27 cellular contexts compared by ENCODE assay signal in the genomic region with DNA sequence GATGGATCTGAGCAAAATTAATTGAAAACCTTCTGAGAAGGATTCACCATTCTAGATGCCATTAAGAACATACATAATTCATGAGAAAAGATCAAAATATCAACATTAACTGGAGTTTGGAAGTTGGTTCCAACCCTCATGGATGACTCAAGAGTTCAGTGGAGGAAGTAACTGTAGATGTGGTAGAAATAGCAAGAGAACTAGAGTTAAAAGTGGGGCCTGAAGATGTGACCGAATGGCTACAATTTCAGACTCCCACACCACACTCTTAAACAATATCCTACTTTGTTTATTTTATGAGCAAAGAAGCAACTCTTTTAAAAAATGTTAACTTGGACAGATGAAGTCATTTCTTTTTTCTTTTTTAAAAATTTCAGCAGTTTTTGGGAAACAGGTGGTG.
"Had no signal": no experiment of that assay in that cellular context is flagged by ENCODE, and none has a peak within 500 bp of the region (broad histone marks: within the 10 kb centered on the region; RNA-seq: fewer than 3 reads in every experiment).

No MANE protein-coding gene starts in this region.

- H2AFZ ChIP-seq: neural progenitor cell had no signal

- H3K4me3 ChIP-seq: heart left ventricle, left lung, lower lobe of right lung, mucosa of descending colon, neural progenitor cell, prostate gland, skin epidermis, tibial nerve, vagina had no signal

- H3K9me3 Mint-ChIP-seq: immature natural killer cell; natural killer cell; nephron progenitor cell; neural progenitor cell; stimulated activated effector memory CD8-positive, alpha-beta T cell treated with anti-CD3 and anti-CD28 coated beads, Interleukin-12 subunit alpha, Interleukin-12 subunit beta, amount 100 ng/mL, for 72 hours; type B pancreatic cell had no signal

- H3K9ac ChIP-seq: neural progenitor cell had no signal

- ATAC-seq: heart left ventricle; left colon; left lung; lower lobe of right lung; mucosa of descending colon; natural killer cell; right cardiac atrium; sciatic nerve; stimulated activated effector memory CD8-positive, alpha-beta T cell treated with anti-CD3 and anti-CD28 coated beads, Interleukin-12 subunit alpha, Interleukin-12 subunit beta, amount 100 ng/mL, for 72 hours; stimulated activated naive CD8-positive, alpha-beta T cell treated with anti-CD3 and anti-CD28 coated beads, Interleukin-15, amount 100 ng/mL, for 72 hours had no signal

- H3K4me2 ChIP-seq: neural progenitor cell had no signal

- H3K4me3 Mint-ChIP-seq: immature natural killer cell; natural killer cell; nephron progenitor cell; neural progenitor cell; stimulated activated effector memory CD8-positive, alpha-beta T cell treated with anti-CD3 and anti-CD28 coated beads, Interleukin-12 subunit alpha, Interleukin-12 subunit beta, amount 100 ng/mL, for 72 hours; stimulated activated naive CD8-positive, alpha-beta T cell treated with anti-CD3 and anti-CD28 coated beads, Interleukin-15, amount 100 ng/mL, for 72 hours; type B pancreatic cell had no signal

- H3K27me3 ChIP-seq: heart left ventricle, left lung, neural progenitor cell, neutrophil, tibial nerve, vagina had no signal

- H3K27ac Mint-ChIP-seq: nephron progenitor cell; neural progenitor cell; stimulated activated effector memory CD8-positive, alpha-beta T cell treated with anti-CD3 and anti-CD28 coated beads, Interleukin-12 subunit alpha, Interleukin-12 subunit beta, amount 100 ng/mL, for 72 hours; type B pancreatic cell had no signal

- H3K4me1 ChIP-seq: left lung, lower lobe of right lung, prostate gland, vagina had no signal

- H3K27me3 Mint-ChIP-seq: stimulated activated naive CD8-positive, alpha-beta T cell treated with anti-CD3 and anti-CD28 coated beads, Interleukin-15, amount 100 ng/mL, for 72 hours; type B pancreatic cell had no signal

- DNase-seq: heart left ventricle; hypothalamus; immature natural killer cell; kidney; left colon; left lung; lower lobe of right lung; midbrain; mucosa of descending colon; natural killer cell; nephron progenitor cell; occipital lobe; retina; right cardiac atrium; stimulated activated CD4-positive, alpha-beta T cell treated with anti-CD3 and anti-CD28 coated beads, Interleukin-4, amount 100 ng/mL, for 24 hours; stimulated activated naive CD4-positive, alpha-beta T cell; stimulated activated naive CD8-positive, alpha-beta T cell treated with anti-CD3 and anti-CD28 coated beads, Interleukin-15, amount 100 ng/mL, for 72 hours; substantia nigra had no signal

- H3K36me3 ChIP-seq: left lung, lower lobe of right lung, neural progenitor cell, neutrophil, prostate gland, tibial nerve, vagina had no signal

- H3K9me3 ChIP-seq: heart left ventricle, left lung, lower lobe of right lung, mucosa of descending colon, neutrophil, prostate gland, tibial nerve, vagina had no signal

- H3K27ac ChIP-seq: heart left ventricle, left lung, lower lobe of right lung, neural progenitor cell, neutrophil, prostate gland, skin epidermis, tibial nerve, vagina had no signal
